ENCODE assay signal across 16 cellular contexts in the genomic region with DNA sequence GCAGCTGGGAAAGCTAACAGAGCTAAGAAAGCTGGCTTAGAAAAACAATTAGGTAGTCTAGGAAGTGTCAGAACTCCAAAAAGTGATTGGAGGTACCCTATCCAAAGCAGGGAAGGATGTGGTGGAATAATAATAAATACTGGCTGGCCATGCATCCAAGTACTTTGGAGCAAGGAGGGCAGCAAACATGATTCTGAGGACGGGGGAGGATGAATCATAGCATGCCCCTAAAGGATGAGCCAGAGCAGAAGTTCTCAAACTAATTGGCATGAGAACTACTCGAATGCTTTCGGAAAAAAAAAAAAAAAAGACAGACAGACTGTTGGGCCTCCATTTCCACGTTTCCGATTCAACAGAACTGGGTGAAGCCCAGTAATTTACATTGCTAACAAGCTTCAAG. TPM values are rescaled to one million over a fixed set of nuclear protein-coding genes. Genes with fewer than 3 reads are reported as not detected.
A peak's percentile ranks its signal among the peaks of the same experiment; 100 is the strongest.
DNase-seq lines count a peak whose midpoint lies in the region; ATAC-seq, FAIRE-seq and TF ChIP-seq lines count a peak whose summit lies in the region.
"Had no signal": no experiment of that assay in that cellular context is flagged by ENCODE, and none has a peak within 500 bp of the region (broad histone marks: within the 10 kb centered on the region; RNA-seq: fewer than 3 reads in every experiment).

No MANE protein-coding gene starts in this region.

- H3F3A ChIP-seq in SU-DHL-6 (ENCODE audit: insufficient read depth) = peaks cover 2% of the 10 kb centered on the region; the same call in 1 of the 2 replicates

- peaks cover 4% of the 10 kb centered on the region; the same call in 1 of the 2 replicates for H3K36me3 ChIP-seq in BLaER1
- H3K36me3 ChIP-seq in SU-DHL-6 (ENCODE audit: low read length) = peaks cover 4% of the 10 kb centered on the region; the same call in 1 of the 2 replicates
- no peaks in the 10 kb centered on the region for H3K36me3 ChIP-seq in iPS-15b (ENCODE audit: control insufficient read depth, insufficient read depth, low read length)
- H3K36me3 ChIP-seq: adrenal gland, gastroesophageal sphincter, suprapubic skin had no signal

- 0 out of 2 replicates have a peak overlapping the region, but pooled peaks have one; percentile 65 for H3K4me2 ChIP-seq in BLaER1
- H3K4me2 ChIP-seq in SU-DHL-6 (ENCODE audit: low read depth, low read length, poor library complexity, severe bottlenecking) = peak overlapping the region; percentile 11

- H3K4me3 ChIP-seq in BLaER1 = no peak overlapping the region
- H3K4me3 ChIP-seq in SU-DHL-6 (ENCODE audit: insufficient read depth, low read length, poor library complexity, severe bottlenecking) = no peak overlapping the region
- H3K4me3 ChIP-seq in iPS-15b (ENCODE audit: low read depth, low read length) = peak overlapping the region; percentile 18
- H3K4me3 ChIP-seq: adrenal gland, gastroesophageal sphincter, suprapubic skin had no signal

- H3K9me2 ChIP-seq in SU-DHL-6 (replicated peaks; ENCODE audit: insufficient read depth, low read length) = no peaks in the 10 kb centered on the region

- no peak for ATAC-seq in GM19463 (IDR thresholded peaks at IDR 0.05; ENCODE audit: unreplicated experiment)
- ATAC-seq: activated CD4-positive, alpha-beta T cell treated with anti-CD3 and anti-CD28 coated beads for 36 hours; gastroesophageal sphincter had no signal

- H4K20me1 ChIP-seq in BLaER1 (peaks cover 38% of the 10 kb centered on the region), SU-DHL-6 (ENCODE audit: low read depth, low read length) (no peaks in the 10 kb centered on the region)

- H3K27me3 ChIP-seq in BLaER1 (no peaks in the 10 kb centered on the region), SU-DHL-6 (ENCODE audit: low read length) (no peaks in the 10 kb centered on the region), iPS-15b (ENCODE audit: control insufficient read depth, insufficient read depth, low read length) (no peaks in the 10 kb centered on the region)
- H3K27me3 ChIP-seq: adrenal gland, gastroesophageal sphincter, suprapubic skin had no signal

- TF ChIP-seq CTCF in SU-DHL-6 (IDR thresholded peaks at IDR 0.05; ENCODE audit: insufficient read depth, low read length, poor library complexity, severe bottlenecking) = no peak

- peaks cover 71% of the 10 kb centered on the region for H3K79me2 ChIP-seq in SU-DHL-6 (ENCODE audit: insufficient read depth, low read length)

- H3K4me1 ChIP-seq in BLaER1 = peaks cover 27% of the 10 kb centered on the region
- peaks cover 8% of the 10 kb centered on the region for H3K4me1 ChIP-seq in iPS-15b (ENCODE audit: control insufficient read depth, insufficient read depth, low read length)

- DNase-seq in Daoy (ENCODE audit: low read depth) (peak; percentile 39), mucosa of gallbladder (ENCODE audit: low spot score) (no peak), NCI-H748 (lab: John Stamatoyannopoulos, UW; ENCODE audit: unreplicated experiment) (no peak), urothelium cell line (ENCODE audit: low spot score) (no peak)
- DNase-seq: activated CD4-positive, alpha-beta T cell treated with anti-CD3 and anti-CD28 coated beads for 36 hours; adrenal gland; MV-4-11; NCI-H748 treated with DMSO at 0.1 percent for 48 hours had no signal

- no peak for FAIRE-seq in urothelium cell line (lab: Jason Lieb, UNC)
- FAIRE-seq: endothelial cell of umbilical vein, HTR-8/SVneo had no signal

- H3K27ac ChIP-seq in BLaER1 (no peak overlapping the region), SU-DHL-6 (ENCODE audit: low read depth, low read length) (no peak overlapping the region)
- H3K27ac ChIP-seq: adrenal gland, gastroesophageal sphincter, suprapubic skin had no signal

- no peak overlapping the region for H3K9ac ChIP-seq in BLaER1
- H3K9ac ChIP-seq in SU-DHL-6 (ENCODE audit: low read length) = no peak overlapping the region
- H3K9ac ChIP-seq in iPS-15b (ENCODE audit: low read depth, low read length) = no peak overlapping the region

- H2AFZ ChIP-seq in SU-DHL-6 (ENCODE audit: low read depth, low read length, severe bottlenecking) = no peak overlapping the region

- H3K9me3 ChIP-seq in BLaER1 (no peaks in the 10 kb centered on the region), SU-DHL-6 (ENCODE audit: insufficient read depth, low read length) (no peaks in the 10 kb centered on the region), iPS-15b (ENCODE audit: control insufficient read depth, insufficient read depth, low read length) (no peaks in the 10 kb centered on the region)
- H3K9me3 ChIP-seq: adrenal gland, gastroesophageal sphincter, suprapubic skin had no signal

RNA-seq across cellular contexts. Expression of gene CWC22, which starts 2.4 kb away (rescaled TPM):
- total RNA-seq in Daoy (2014; rRNA removed; shearing (Covaris generic)) = 15.3 and 18.8 TPM in 2 replicates
- 13.6 TPM for total RNA-seq in mucosa of gallbladder
